32 cellular contexts compared by ENCODE assay signal in genomic region chr6:33181141-33181540, GRCh38. TPM values are rescaled to one million over a fixed set of nuclear protein-coding genes. Genes with fewer than 3 reads are reported as not detected.
"Had no signal": no experiment of that assay in that cellular context is flagged by ENCODE, and none has a peak within 500 bp of the region (broad histone marks: within the 10 kb centered on the region; RNA-seq: fewer than 3 reads in every experiment).

No MANE protein-coding gene starts in this region.

- H3K4me1 ChIP-seq: ascending aorta, SJSA1 had no signal

- H3K4me3 Mint-ChIP-seq: activated CD4-positive, alpha-beta T cell treated with anti-CD3 and anti-CD28 coated beads, Interleukin-2, amount 10 ng/mL, durations not matched to agents 24 days and 14 days; activated naive CD4-positive, alpha-beta T cell treated with anti-CD3 and anti-CD28 coated beads for 36 hours; activated naive CD8-positive, alpha-beta T cell treated with anti-CD3 and anti-CD28 coated beads, Interleukin-2, amount 50 U/mL, for 24 hours; activated T-helper 17 cell treated with anti-CD3 and anti-CD28 coated beads, Interleukin-2, amount 50 U/mL, for 72 hours; brain; T-helper 1 cell treated with Interleukin-12 subunit alpha and Interleukin-12 subunit beta and Interleukin-4 antibody, amounts not matched to agents 30 μg/mL and 1 μg/mL, for 36 hours; WTC11 had no signal

- ATAC-seq: activated naive CD8-positive, alpha-beta T cell treated with anti-CD3 and anti-CD28 coated beads, Interleukin-2, amount 50 U/mL, for 24 hours; activated T-helper 17 cell treated with anti-CD3 and anti-CD28 coated beads, Interleukin-2, amount 50 U/mL, for 72 hours; SK-N-SH treated with all-trans-retinoic acid at 6 μM for 48 hours; WTC11 had no signal

- H3K27me3 Mint-ChIP-seq: activated naive CD8-positive, alpha-beta T cell treated with anti-CD3 and anti-CD28 coated beads, Interleukin-2, amount 50 U/mL, for 24 hours; activated T-helper 17 cell treated with anti-CD3 and anti-CD28 coated beads, Interleukin-2, amount 50 U/mL, for 72 hours had no signal

- H3K9me3 Mint-ChIP-seq: brain had no signal

- H3K36me3 ChIP-seq: ascending aorta, MG63, Peyer's patch, SJSA1 had no signal

- H3K36me3 Mint-ChIP-seq: WTC11 had no signal

- H3K27ac Mint-ChIP-seq: activated CD4-positive, alpha-beta T cell treated with anti-CD3 and anti-CD28 coated beads, Interleukin-2, amount 10 ng/mL, durations not matched to agents 24 days and 14 days; activated naive CD4-positive, alpha-beta T cell treated with anti-CD3 and anti-CD28 coated beads for 36 hours; activated naive CD8-positive, alpha-beta T cell treated with anti-CD3 and anti-CD28 coated beads, Interleukin-2, amount 50 U/mL, for 24 hours; activated T-helper 17 cell treated with anti-CD3 and anti-CD28 coated beads, Interleukin-2, amount 50 U/mL, for 72 hours; brain; T-helper 1 cell treated with Interleukin-12 subunit alpha and Interleukin-12 subunit beta and Interleukin-4 antibody, amounts not matched to agents 30 μg/mL and 1 μg/mL, for 36 hours; WTC11 had no signal

- H3K27me3 ChIP-seq: ascending aorta, MG63, Peyer's patch, SJSA1 had no signal

- H3K27ac ChIP-seq: ascending aorta, Peyer's patch, RWPE1, SJSA1 had no signal

- H3K4me3 ChIP-seq: ascending aorta, MG63, Peyer's patch, SJSA1 had no signal

- H3K9me3 ChIP-seq: ascending aorta, MG63, Peyer's patch, SJSA1 had no signal

- DNase-seq: activated CD4-positive, alpha-beta T cell treated with anti-CD3 and anti-CD28 coated beads, Interleukin-2, amount 10 ng/mL, durations not matched to agents 24 days and 14 days; activated CD4-positive, alpha-beta T cell treated with anti-CD3 and anti-CD28 coated beads, Interleukin-2, amount 50 U/mL, for 48 hours; activated CD4-positive, CD25-positive, alpha-beta regulatory T cell treated with anti-CD3 and anti-CD28 coated beads, Interleukin-2, amount 50 U/mL, for 72 hours; activated gamma-delta T cell; activated naive CD4-positive, alpha-beta T cell treated with anti-CD3 and anti-CD28 coated beads for 36 hours; activated naive CD8-positive, alpha-beta T cell treated with anti-CD3 and anti-CD28 coated beads, Interleukin-2, amount 50 U/mL, for 24 hours; activated T-cell treated with anti-CD3 and anti-CD28 coated beads for 4 hours; activated T-cell treated with anti-CD3 and anti-CD28 coated beads, Interleukin-2, amount 50 U/mL, for 48 hours; amniotic stem cell; cerebellar nuclear complex; MG63; MV-4-11; NCI-H1092 treated with DMSO at 0.1 percent for 48 hours; NCI-H1417 treated with DMSO at 0.1 percent for 48 hours; NCI-H1694; NCI-H2029; NCI-H2107; NCI-H2171 treated with DMSO at 0.1 percent for 48 hours; NCI-H226; NCI-H510A treated with DMSO at 0.1 percent for 48 hours; Peyer's patch; SHP77; SW 1271; T-helper 9 cell had no signal

- H3K4me1 Mint-ChIP-seq: brain had no signal

RNA-seq across cellular contexts. Expression of gene HSD17B8, which starts 23.3 kb away (rescaled TPM):
- total RNA-seq: ascending aorta had no signal
